Comparison of ENCODE assay signal across 11 cellular contexts in genomic region chr10:1309237-1309968, GRCh38.
"Had no signal": no experiment of that assay in that cellular context is flagged by ENCODE, and none has a peak within 500 bp of the region (broad histone marks: within the 10 kb centered on the region; RNA-seq: fewer than 3 reads in every experiment).

No MANE protein-coding gene starts in this region.

- H3K27ac Mint-ChIP-seq: activated CD8-positive, alpha-beta T cell treated with anti-CD3 and anti-CD28 coated beads, Interleukin-2, amount 10 ng/mL, durations not matched to agents 7 days and 5 days; activated naive CD8-positive, alpha-beta T cell; activated T-cell treated with anti-CD3 and anti-CD28 coated beads, Interleukin-2, amount 50 U/mL, for 72 hours; T-helper 17 cell had no signal

- H3K4me3 Mint-ChIP-seq: activated CD8-positive, alpha-beta T cell treated with anti-CD3 and anti-CD28 coated beads, Interleukin-2, amount 10 ng/mL, durations not matched to agents 7 days and 5 days; activated naive CD8-positive, alpha-beta T cell; activated T-cell treated with anti-CD3 and anti-CD28 coated beads, Interleukin-2, amount 50 U/mL, for 72 hours; T-helper 17 cell had no signal

- H3K27me3 ChIP-seq: pancreas had no signal

- H3K36me3 Mint-ChIP-seq: activated naive CD8-positive, alpha-beta T cell had no signal

- H3K9me3 ChIP-seq: pancreas had no signal

- H3K4me3 ChIP-seq: pancreas had no signal

- ATAC-seq: activated CD8-positive, alpha-beta T cell treated with anti-CD3 and anti-CD28 coated beads, Interleukin-2, amount 10 ng/mL, durations not matched to agents 7 days and 5 days; activated T-cell treated with anti-CD3 and anti-CD28 coated beads, Interleukin-2, amount 50 U/mL, for 72 hours; pancreas; T-helper 17 cell had no signal

- H3K36me3 ChIP-seq: pancreas, WERI-Rb-1 had no signal

- H3K27ac ChIP-seq: pancreas, WERI-Rb-1 had no signal

- H3K9me3 Mint-ChIP-seq: activated T-cell treated with anti-CD3 and anti-CD28 coated beads, Interleukin-2, amount 50 U/mL, for 72 hours had no signal

- DNase-seq: activated CD4-positive, alpha-beta T cell treated with anti-CD3 and anti-CD28 coated beads for 48 hours; activated CD8-positive, alpha-beta memory T cell treated with anti-CD3 and anti-CD28 coated beads, Interleukin-2, amount 50 U/mL, for 4 hours; activated CD8-positive, alpha-beta T cell treated with anti-CD3 and anti-CD28 coated beads, Interleukin-2, amount 10 ng/mL, durations not matched to agents 7 days and 5 days; activated gamma-delta T cell treated with Interleukin-2 at 50 U/mL for 16 hours; activated T-cell treated with anti-CD3 and anti-CD28 coated beads, Interleukin-2, amount 50 U/mL, for 72 hours; anterior cingulate cortex; pancreas; stimulated activated CD4-positive, alpha-beta T cell treated with anti-CD3 and anti-CD28 coated beads, Interleukin-1b, Interleukin-23, amount 100 ng/mL, for 48 hours; T-helper 17 cell; WERI-Rb-1 had no signal

- H3K4me1 ChIP-seq: pancreas had no signal

- H3K4me1 Mint-ChIP-seq: T-helper 17 cell had no signal
